ENCODE assay signal across 17 cellular contexts in the genomic region with DNA sequence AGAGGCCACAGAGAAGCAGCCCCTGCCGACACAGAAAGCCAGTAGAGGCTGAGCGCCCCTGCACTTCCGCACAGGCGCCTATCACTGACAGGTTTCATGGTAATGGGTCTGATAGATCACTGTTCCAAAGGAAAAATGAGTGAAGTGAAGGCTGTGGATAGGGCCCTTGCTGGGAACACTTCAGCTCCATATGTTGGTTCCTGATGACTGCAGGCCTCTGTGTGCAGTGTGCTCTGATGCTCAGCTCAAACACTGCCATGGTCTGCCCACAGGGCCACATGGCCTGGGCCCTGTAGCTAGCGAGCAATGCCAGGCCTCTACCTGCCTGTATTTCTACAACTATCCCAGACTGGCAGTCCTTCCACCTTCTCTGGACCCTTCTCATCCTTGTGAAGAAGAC.
A peak's percentile ranks its signal among the peaks of the same experiment; 100 is the strongest.
DNase-seq lines count a peak whose midpoint lies in the region; ATAC-seq and TF ChIP-seq lines count a peak whose summit lies in the region.
"Had no signal": no experiment of that assay in that cellular context is flagged by ENCODE, and none has a peak within 500 bp of the region (broad histone marks: within the 10 kb centered on the region; RNA-seq: fewer than 3 reads in every experiment).

No MANE protein-coding gene starts in this region.

- H3K27me3 Mint-ChIP-seq in T-helper 17 cell = no peaks in the 10 kb centered on the region
- H3K27me3 Mint-ChIP-seq in endothelial cell (ENCODE audit: unreplicated experiment) = peaks cover 3% of the 10 kb centered on the region
- no peaks in the 10 kb centered on the region for H3K27me3 Mint-ChIP-seq in type B pancreatic cell
- H3K27me3 Mint-ChIP-seq in glutamatergic neuron (ENCODE audit: unreplicated experiment) = no peaks in the 10 kb centered on the region
- H3K27me3 Mint-ChIP-seq: B cell had no signal

- peak; percentile 5 for DNase-seq in D341Med (ENCODE audit: low spot score)
- DNase-seq in T-helper 17 cell = no peak
- no peak for DNase-seq in endothelial cell (ENCODE audit: low spot score)
- DNase-seq in type B pancreatic cell (ENCODE audit: extremely low spot score, unreplicated experiment) = peak; percentile 20
- DNase-seq in glutamatergic neuron = no peak
- no peak for DNase-seq in stimulated activated CD4-positive, alpha-beta T cell treated with anti-CD3 and anti-CD28 coated beads, Interleukin-2, amount 100 ng/mL, for 48 hours
- DNase-seq: 8988T, Calu3, DMS 273 treated with DMSO at 0.1 percent for 48 hours, DMS53, DND-41, EL, H9 had no signal

- ATAC-seq in T-helper 17 cell = no peak
- no peak for ATAC-seq in HG03571 (IDR thresholded peaks at IDR 0.05; ENCODE audit: unreplicated experiment)
- ATAC-seq: CD8-positive, alpha-beta T cell had no signal

- H3K9me3 Mint-ChIP-seq in endothelial cell (ENCODE audit: unreplicated experiment) = no peaks in the 10 kb centered on the region
- H3K9me3 Mint-ChIP-seq in type B pancreatic cell = no peaks in the 10 kb centered on the region
- peaks cover 14% of the 10 kb centered on the region for H3K9me3 Mint-ChIP-seq in glutamatergic neuron (ENCODE audit: unreplicated experiment)
- H3K9me3 Mint-ChIP-seq: CD8-positive, alpha-beta T cell; H9 had no signal

- peaks cover 7% of the 10 kb centered on the region for H3K4me1 Mint-ChIP-seq in T-helper 17 cell
- H3K4me1 Mint-ChIP-seq in endothelial cell (ENCODE audit: unreplicated experiment) = no peaks in the 10 kb centered on the region
- no peaks in the 10 kb centered on the region for H3K4me1 Mint-ChIP-seq in type B pancreatic cell (ENCODE audit: unreplicated experiment)
- H3K4me1 Mint-ChIP-seq in glutamatergic neuron (ENCODE audit: low read depth, unreplicated experiment) = no peaks in the 10 kb centered on the region
- H3K4me1 Mint-ChIP-seq: H9 had no signal

- peaks cover 29% of the 10 kb centered on the region for H3K36me3 Mint-ChIP-seq in T-helper 17 cell (ENCODE audit: low read depth)
- H3K36me3 Mint-ChIP-seq in endothelial cell (ENCODE audit: low read depth, unreplicated experiment) = peaks cover 43% of the 10 kb centered on the region
- H3K36me3 Mint-ChIP-seq in type B pancreatic cell = peaks cover 31% of the 10 kb centered on the region
- H3K36me3 Mint-ChIP-seq in glutamatergic neuron (ENCODE audit: unreplicated experiment) = peaks cover 20% of the 10 kb centered on the region

- no peaks in the 10 kb centered on the region for H3K9me3 ChIP-seq in T-helper 17 cell (ENCODE audit: control insufficient read depth, low read length, poor library complexity, severe bottlenecking)
- H3K9me3 ChIP-seq: BLaER1 treated with 17β-estradiol and CSF1 and Interleukin-3, amounts not matched to agents 10 nM and 100 nM had no signal

- H3K27ac Mint-ChIP-seq in T-helper 17 cell (peak overlapping the region; percentile 63), endothelial cell (ENCODE audit: unreplicated experiment) (peak overlapping the region; percentile 36), type B pancreatic cell (no peak overlapping the region), glutamatergic neuron (ENCODE audit: unreplicated experiment) (no peak overlapping the region)
- H3K27ac Mint-ChIP-seq: CD8-positive, alpha-beta T cell; H9 had no signal

- H3K4me3 Mint-ChIP-seq in T-helper 17 cell = no peak overlapping the region
- H3K4me3 Mint-ChIP-seq in endothelial cell (ENCODE audit: unreplicated experiment) = no peak overlapping the region
- no peak overlapping the region for H3K4me3 Mint-ChIP-seq in type B pancreatic cell
- H3K4me3 Mint-ChIP-seq in glutamatergic neuron (ENCODE audit: unreplicated experiment) = no peak overlapping the region
- H3K4me3 Mint-ChIP-seq: B cell; CD8-positive, alpha-beta T cell; H9 had no signal

- TF ChIP-seq CTCF in endothelial cell (IDR thresholded peaks at IDR 0.05; ENCODE audit: unreplicated experiment) = no peak
- no peak for TF ChIP-seq CTCF in type B pancreatic cell (conservative IDR thresholded peaks at IDR 0.05)
- TF ChIP-seq CTCF in glutamatergic neuron (IDR thresholded peaks at IDR 0.05; ENCODE audit: partially characterized antibody, unreplicated experiment) = no peak

Comparison
In these comparisons a context has a peak if more than half of its experiments do, and no peak if none do; other contexts are left out.
1. DNase-seq: peak in D341Med (single experiment) and type B pancreatic cell (single experiment); none in T-helper 17 cell (0 of 3), endothelial cell (single experiment), glutamatergic neuron (single experiment) and stimulated activated CD4-positive, alpha-beta T cell treated with anti-CD3 and anti-CD28 coated beads, Interleukin-2, amount 100 ng/mL, for 48 hours (0 of 2).
2. H3K27ac Mint-ChIP-seq: peak in T-helper 17 cell (single experiment) and endothelial cell (single experiment); none in type B pancreatic cell (single experiment) and glutamatergic neuron (single experiment).